ENCODE assay signal across 8 cellular contexts in the genomic region with DNA sequence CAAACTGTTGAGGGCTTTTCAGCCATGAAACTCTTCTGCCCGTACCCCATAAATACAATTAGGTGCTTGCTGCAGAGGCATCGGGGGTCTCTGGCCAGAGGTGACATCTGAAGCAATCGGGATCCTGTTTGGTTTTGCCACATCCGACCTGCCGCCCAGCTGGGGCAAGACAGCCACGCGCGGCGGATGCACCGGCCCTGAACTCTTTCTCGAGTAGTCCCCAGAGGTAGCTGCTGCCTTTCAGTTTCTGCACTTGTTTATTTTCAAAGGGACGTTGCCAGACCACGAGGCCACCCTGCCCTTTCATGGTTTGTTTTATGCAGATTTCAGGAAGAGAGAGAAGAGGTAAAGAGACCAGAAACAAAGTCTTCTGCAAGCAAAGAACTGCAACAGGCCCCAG. TPM values are rescaled to one million over a fixed set of nuclear protein-coding genes. Genes with fewer than 3 reads are reported as not detected.
A peak's percentile ranks its signal among the peaks of the same experiment; 100 is the strongest.
DNase-seq lines count a peak whose midpoint lies in the region; ATAC-seq and TF ChIP-seq lines count a peak whose summit lies in the region.

No MANE protein-coding gene starts in this region.

- no peaks in the 10 kb centered on the region for H3K27me3 ChIP-seq in thymus (ENCODE audit: control insufficient read depth, insufficient read depth)

- H3K36me3 ChIP-seq in OCI-LY7 (ENCODE audit: insufficient read depth, low read length) (no peaks in the 10 kb centered on the region), thymus (ENCODE audit: control insufficient read depth, insufficient read depth) (no peaks in the 10 kb centered on the region)

- H3K9me3 ChIP-seq in OCI-LY7 (ENCODE audit: low read length) = no peaks in the 10 kb centered on the region
- H3K9me3 ChIP-seq in thymus (ENCODE audit: control insufficient read depth) = peaks cover 3% of the 10 kb centered on the region

- no peaks in the 10 kb centered on the region for H3K79me2 ChIP-seq in OCI-LY7 (ENCODE audit: insufficient read depth, low read depth, low read length)

- H3K27ac ChIP-seq in OCI-LY7 (ENCODE audit: low read depth, low read length, poor library complexity, severe bottlenecking) = peak overlapping the region; percentile 48
- peak overlapping the region; percentile 52 for H3K27ac ChIP-seq in thymus (ENCODE audit: low read depth)

- DNase-seq in OCI-LY7 (ENCODE audit: low spot score) (peak; percentile 90), HK-2 (ENCODE audit: unreplicated experiment) (no peak), C1 segment of cervical spinal cord (lab: John Stamatoyannopoulos, UW) (no peak), amniotic stem cell (lab: John Stamatoyannopoulos, UW) (no peak)

- CTCF ChIA-PET in OCI-LY7 (lab: Charles Lee; ENCODE audit: unreplicated experiment) = no interaction called here

- peaks cover 34% of the 10 kb centered on the region for H3K4me1 ChIP-seq in OCI-LY7 (ENCODE audit: insufficient read depth, low read length, poor library complexity, severe bottlenecking)
- peaks cover 13% of the 10 kb centered on the region for H3K4me1 ChIP-seq in thymus (ENCODE audit: control insufficient read depth, insufficient read depth, low read length)

- H2AFZ ChIP-seq in OCI-LY7 (ENCODE audit: low read length) = peak overlapping the region; percentile 53; the same call in 1 of the 2 replicates

- POLR2A ChIA-PET in OCI-LY7 (lab: Charles Lee) = interaction anchor here (0.7 to 3.0 kb wide), 4 partner anchors 13 to 58 kb away, joined by 3 to 8 read pairs (median 5); no protein-coding TSS in a partner anchor

- peak overlapping the region; percentile 60 for H3K4me2 ChIP-seq in OCI-LY7 (ENCODE audit: low read length)

- H3K9me2 ChIP-seq in OCI-LY7 (ENCODE audit: insufficient read depth, low read length) = no peaks in the 10 kb centered on the region

- no peak for TF ChIP-seq CTCF in OCI-LY7 (conservative IDR thresholded peaks at IDR 0.05; ENCODE audit: low read length)

- ATAC-seq in GM18517 (IDR thresholded peaks at IDR 0.05; ENCODE audit: unreplicated experiment) = peak; percentile 89
- ATAC-seq in HG02571 (IDR thresholded peaks at IDR 0.05; ENCODE audit: unreplicated experiment) = peak; percentile 82
- ATAC-seq in esophagus mucosa = peak; percentile 14

- no TSS peak for BruUV-seq in OCI-LY7 (replicated peaks; lab: Mats Ljungman, UMichigan)

- H3K4me3 ChIP-seq in OCI-LY7 (ENCODE audit: low read depth, low read length, poor library complexity, severe bottlenecking) = peak overlapping the region; percentile 20
- H3K4me3 ChIP-seq in thymus (ENCODE audit: low read length) = peak overlapping the region; percentile 3

- intact Hi-C loops in OCI-LY7 (cut with micrococcal nuclease; ENCODE audit: unreplicated experiment) = no loop called here

- H4K20me1 ChIP-seq in OCI-LY7 (ENCODE audit: insufficient read depth, low read length) = no peaks in the 10 kb centered on the region

- 11% methylated on average over 13 of the region's 13 CpGs for WGBS in thymus

RNA-seq across cellular contexts. Expression of a gene that starts 10.6 kb away (rescaled TPM):
- 18.6 and 27.5 TPM in 2 replicates for total RNA-seq in OCI-LY7 (2014; rRNA removed; shearing (Covaris generic))
- total RNA-seq in OCI-LY7 (2022) = 44.7 and 59.9 TPM in 2 replicates
- total RNA-seq in esophagus mucosa = 13.1 TPM
- polyA plus RNA-seq in thymus = 31.9 TPM

RNA-seq across cellular contexts. Expression of a gene that starts 46.3 kb away (rescaled TPM):
- 66.2 and 76.2 TPM in 2 replicates for total RNA-seq in OCI-LY7 (2014; rRNA removed; shearing (Covaris generic))
- total RNA-seq in OCI-LY7 (2022) (84.7 and 100 TPM in 2 replicates), esophagus mucosa (2.3 TPM)
- 5.5 TPM for polyA plus RNA-seq in thymus

Comparison
In these comparisons a context has a peak if more than half of its experiments do, and no peak if none do; other contexts are left out.
1. ATAC-seq: peak in every context shown above with its lines; median percentile 89 in GM18517; 82 in HG02571; 14 in esophagus mucosa.
2. RNA of a gene that starts 46.3 kb away (total RNA-seq): 66.2 to 100 TPM in OCI-LY7; 2.3 TPM in esophagus mucosa (single experiment); every median in the first group is over 10 times any median in the second.